15 cellular contexts compared by ENCODE assay signal in the genomic region with DNA sequence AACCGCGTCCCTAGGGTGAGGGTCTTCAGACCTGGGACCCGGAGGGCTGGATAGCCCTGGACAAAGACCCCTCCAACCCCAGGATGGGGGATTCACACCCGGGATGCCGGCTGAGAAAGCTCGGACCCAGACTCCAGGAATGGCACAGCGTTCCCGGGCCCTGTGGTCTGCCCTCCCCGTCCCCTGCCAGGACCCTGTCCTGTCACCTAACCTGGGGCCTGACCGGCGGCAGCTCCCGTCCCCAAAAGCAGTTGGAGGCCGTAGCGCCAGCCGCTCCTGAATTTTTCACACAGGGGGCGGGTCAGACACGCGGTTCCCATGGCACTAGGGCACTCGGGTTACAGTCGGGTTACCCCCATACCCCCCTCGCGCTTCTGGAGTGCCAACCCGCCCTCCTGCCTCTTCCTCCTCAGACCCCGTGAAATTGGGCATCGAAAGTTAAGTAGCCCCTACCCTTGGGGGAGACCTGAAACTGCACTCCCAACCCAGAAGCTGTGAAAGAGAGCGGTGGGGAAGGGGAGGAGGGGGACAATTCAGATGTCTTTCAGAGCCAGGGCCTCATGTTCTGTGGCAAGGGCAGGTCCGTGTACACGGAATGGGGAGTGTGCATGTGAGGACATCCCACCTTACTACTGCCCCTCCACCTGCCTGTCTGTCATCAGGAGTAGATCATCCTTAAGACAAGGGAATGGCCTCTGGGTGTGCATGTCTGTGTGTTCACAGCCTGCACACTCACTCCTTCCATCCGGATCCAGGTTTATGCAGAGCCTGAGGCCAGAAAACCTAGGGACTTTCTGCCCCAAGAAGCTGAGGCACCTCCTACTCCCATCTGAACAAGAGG. TPM values are rescaled to one million over a fixed set of nuclear protein-coding genes. Genes with fewer than 3 reads are reported as not detected.
A peak's percentile ranks its signal among the peaks of the same experiment; 100 is the strongest.
DNase-seq lines count a peak whose midpoint lies in the region; ATAC-seq and TF ChIP-seq lines count a peak whose summit lies in the region.
"Had no signal": no experiment of that assay in that cellular context is flagged by ENCODE, and none has a peak within 500 bp of the region (broad histone marks: within the 10 kb centered on the region; RNA-seq: fewer than 3 reads in every experiment).

No MANE protein-coding gene starts in this region.

- DNase-seq in stimulated activated naive CD8-positive, alpha-beta T cell treated with anti-CD3 and anti-CD28 coated beads, Interleukin-15, amount 100 ng/mL, for 72 hours, result no peak
- DNase-seq in stimulated activated naive CD8-positive, alpha-beta T cell treated with anti-CD3 and anti-CD28 coated beads, Interleukin-15, Interleukin-2, amounts not matched to agents 100 U/mL and 50 U/mL, for 24 hours, result no peak
- DNase-seq in left cardiac atrium (no peak), SKM-1 treated with dmso at 0.1 percent for 144 hours (lab: John Stamatoyannopoulos, UW; ENCODE audit: unreplicated experiment) (no peak), activated gamma-delta T cell (lab: John Stamatoyannopoulos, UW) (no peak), posterior cingulate gyrus (no peak)
- DNase-seq: NCI-H1417; NCI-H748 treated with DMSO at 0.1 percent for 48 hours; stimulated activated CD4-positive, alpha-beta T cell treated with anti-CD3 and anti-CD28 coated beads, Interleukin-15, amount 100 ng/mL, for 24 hours had no signal

- H3K36me3 ChIP-seq in parathyroid adenoma (ENCODE audit: control insufficient read depth, insufficient read depth, low read length), result no peaks in the 10 kb centered on the region

- H3K4me3 Mint-ChIP-seq in stimulated activated naive CD8-positive, alpha-beta T cell treated with anti-CD3 and anti-CD28 coated beads, Interleukin-15, amount 100 ng/mL, for 72 hours, result peak overlapping the region in 1 of 2 donors; percentile 46
- H3K4me3 Mint-ChIP-seq: stimulated activated effector memory CD8-positive, alpha-beta T cell treated with anti-CD3 and anti-CD28 coated beads, Interleukin-12 subunit alpha, Interleukin-12 subunit beta, amount 100 ng/mL, for 72 hours had no signal

- peaks cover 67% of the 10 kb centered on the region for H3K27me3 Mint-ChIP-seq in stimulated activated naive CD8-positive, alpha-beta T cell treated with anti-CD3 and anti-CD28 coated beads, Interleukin-15, amount 100 ng/mL, for 72 hours

- peak overlapping the region; percentile 40 for H3K4me3 ChIP-seq in parathyroid adenoma (ENCODE audit: low read depth, low read length)
- H3K4me3 ChIP-seq: mucosa of descending colon had no signal

- intact Hi-C loops in left cardiac atrium (cut with DNase I), result no loop called here
- intact Hi-C loops in posterior cingulate gyrus (cut with DNase I), result no loop called here

- no peak overlapping the region for H3K9ac ChIP-seq in parathyroid adenoma

- H3K79me2 ChIP-seq in parathyroid adenoma, result no peaks in the 10 kb centered on the region

- H2AFZ ChIP-seq in parathyroid adenoma, result peak overlapping the region; percentile 63

- H3K9me3 ChIP-seq in parathyroid adenoma (ENCODE audit: control insufficient read depth, low read length), result no peaks in the 10 kb centered on the region
- H3K9me3 ChIP-seq: mucosa of descending colon had no signal

- peak overlapping the region; percentile 71 for H3K4me2 ChIP-seq in parathyroid adenoma (ENCODE audit: low read length)

- H3K9me3 Mint-ChIP-seq in stimulated activated naive CD8-positive, alpha-beta T cell treated with anti-CD3 and anti-CD28 coated beads, Interleukin-15, amount 100 ng/mL, for 72 hours, result peaks cover 0 to 5% of the 10 kb centered on the region in 2 donors
- H3K9me3 Mint-ChIP-seq: activated T-helper 17 cell treated with anti-CD3 and anti-CD28 coated beads, Interleukin-2, amount 50 U/mL, for 72 hours; stimulated activated effector memory CD8-positive, alpha-beta T cell treated with anti-CD3 and anti-CD28 coated beads, Interleukin-12 subunit alpha, Interleukin-12 subunit beta, amount 100 ng/mL, for 72 hours had no signal

- H3K27ac ChIP-seq in parathyroid adenoma, result no peak overlapping the region

- peaks cover 20% of the 10 kb centered on the region for H3K4me1 Mint-ChIP-seq in stimulated activated naive CD8-positive, alpha-beta T cell treated with anti-CD3 and anti-CD28 coated beads, Interleukin-15, amount 100 ng/mL, for 72 hours
- H3K4me1 Mint-ChIP-seq: stimulated activated effector memory CD8-positive, alpha-beta T cell treated with anti-CD3 and anti-CD28 coated beads, Interleukin-12 subunit alpha, Interleukin-12 subunit beta, amount 100 ng/mL, for 72 hours had no signal

- H3K27ac Mint-ChIP-seq in stimulated activated naive CD8-positive, alpha-beta T cell treated with anti-CD3 and anti-CD28 coated beads, Interleukin-15, amount 100 ng/mL, for 72 hours, result no peak overlapping the region
- H3K27ac Mint-ChIP-seq: activated T-helper 17 cell treated with anti-CD3 and anti-CD28 coated beads, Interleukin-2, amount 50 U/mL, for 72 hours; stimulated activated effector memory CD8-positive, alpha-beta T cell treated with anti-CD3 and anti-CD28 coated beads, Interleukin-12 subunit alpha, Interleukin-12 subunit beta, amount 100 ng/mL, for 72 hours had no signal

- ATAC-seq in stimulated activated naive CD8-positive, alpha-beta T cell treated with anti-CD3 and anti-CD28 coated beads, Interleukin-15, amount 100 ng/mL, for 72 hours, result peak; percentile 13
- no peak for ATAC-seq in stimulated activated naive CD8-positive, alpha-beta T cell treated with anti-CD3 and anti-CD28 coated beads, Interleukin-15, Interleukin-2, amounts not matched to agents 100 U/mL and 50 U/mL, for 24 hours
- ATAC-seq in left cardiac atrium, result peak; percentile 19 to 32
- no peak for ATAC-seq in GM21360 (IDR thresholded peaks at IDR 0.05; ENCODE audit: unreplicated experiment)
- ATAC-seq: activated T-helper 17 cell treated with anti-CD3 and anti-CD28 coated beads, Interleukin-2, amount 50 U/mL, for 72 hours had no signal

- H3K27me3 ChIP-seq in parathyroid adenoma (ENCODE audit: control insufficient read depth, insufficient read depth, low read length), result no peaks in the 10 kb centered on the region

- H3K4me1 ChIP-seq in parathyroid adenoma, result no peaks in the 10 kb centered on the region

- TF ChIP-seq CTCF in parathyroid adenoma (IDR thresholded peaks at IDR 0.05), result no peak

RNA-seq across cellular contexts. Expression of gene REM1, which starts 0.6 kb away (rescaled TPM):
- 1 to 10 TPM; 1.6 to 3.2 TPM for total RNA-seq in left cardiac atrium
- total RNA-seq: activated T-helper 17 cell treated with anti-CD3 and anti-CD28 coated beads, Interleukin-2, amount 50 U/mL, for 72 hours; HT1080 had no signal

RNA-seq across cellular contexts. Expression of gene DEFB124, which starts 0.8 kb away (rescaled TPM):
- under 1 TPM in 1 of 2 donors, not detected in 1; 0.44 TPM for total RNA-seq in left cardiac atrium
- total RNA-seq: activated T-helper 17 cell treated with anti-CD3 and anti-CD28 coated beads, Interleukin-2, amount 50 U/mL, for 72 hours; HT1080; mucosa of descending colon had no signal

RNA-seq across cellular contexts. Expression of gene DEFB123, which starts 35.3 kb away (rescaled TPM):
- not detected for total RNA-seq in left cardiac atrium
- total RNA-seq: activated T-helper 17 cell treated with anti-CD3 and anti-CD28 coated beads, Interleukin-2, amount 50 U/mL, for 72 hours; HT1080; mucosa of descending colon had no signal

RNA-seq across cellular contexts. Expression of gene HM13, which starts 38.5 kb away (rescaled TPM):
- total RNA-seq in left cardiac atrium, result 10 to 100 TPM; 64.9 to 88.9 TPM

Comparison
In these comparisons a context has a peak if more than half of its experiments do, and no peak if none do; other contexts are left out.
1. ATAC-seq: peak in stimulated activated naive CD8-positive, alpha-beta T cell treated with anti-CD3 and anti-CD28 coated beads, Interleukin-15, amount 100 ng/mL, for 72 hours (single experiment) and left cardiac atrium (2 of 2); none in stimulated activated naive CD8-positive, alpha-beta T cell treated with anti-CD3 and anti-CD28 coated beads, Interleukin-15, Interleukin-2, amounts not matched to agents 100 U/mL and 50 U/mL, for 24 hours (single experiment) and GM21360 (single experiment).